In genomic region chr3:170301404-170301803, GRCh38 we compare ENCODE assay signal across 1 cellular context.
TF ChIP-seq lines count a peak whose summit lies in the region.

No MANE protein-coding gene starts in this region.

TF ChIP-seq in K562, 482 proteins besides CTCF, POLR2A, EP300 and RAD21 (continued from another document):
- TF ChIP-seq ZFP30 (CRISPR knock-in tag; IDR thresholded peaks at IDR 0.05; ENCODE audit: borderline replicate concordance), result no peak
